ENCODE assay signal across 22 cellular contexts in genomic region chr14:99670361-99671229, GRCh38. TPM values are rescaled to one million over a fixed set of nuclear protein-coding genes. Genes with fewer than 3 reads are reported as not detected.
DNase-seq lines count a peak whose midpoint lies in the region; ATAC-seq, FAIRE-seq and TF ChIP-seq lines count a peak whose summit lies in the region.
"Had no signal": no experiment of that assay in that cellular context is flagged by ENCODE, and none has a peak within 500 bp of the region (broad histone marks: within the 10 kb centered on the region; RNA-seq: fewer than 3 reads in every experiment).

No MANE protein-coding gene starts in this region.

- H3K79me1 ChIP-seq in H1 (ENCODE audit: low read depth, low read length) (no peaks in the 10 kb centered on the region), mesenchymal stem cell (replicated peaks; ENCODE audit: low read length, poor library complexity, severe bottlenecking) (no peaks in the 10 kb centered on the region)

- H3K4me3 ChIP-seq in AG10803 (ENCODE audit: low read length): no peak overlapping the region
- no peak overlapping the region for H3K4me3 ChIP-seq in HUES64 (ENCODE audit: low read length)
- H3K4me3 ChIP-seq in H1 (ENCODE audit: extremely low read depth in 1 of 4, insufficient read depth in 2 of 4, low read depth in 3 of 4, low read length in 4 of 4): no peak overlapping the region
- H3K4me3 ChIP-seq in mesenchymal stem cell (ENCODE audit: insufficient read depth in 1 of 2, low read depth in 1 of 2, low read length in 2 of 2): peak overlapping the region in 1 of 2 experiments; percentile 7
- H3K4me3 ChIP-seq: body of pancreas, coronary artery, pancreas, sigmoid colon had no signal

- WGBS in HUES64: 76% methylated on average over 14 of the region's 14 CpGs
- WGBS in H1 (ENCODE audit: extremely low coverage in 1 of 2, insufficient coverage in 1 of 2, insufficient read length in 1 of 2, insufficient replicate concordance in 2 of 2, low coverage in 1 of 2, low lambda C conversion rate in 2 of 2, missing lambda C conversion rate in 1 of 2), 2 experiments: 81% methylated on average over 14 of the region's 14 CpGs; no CpG with 5 or more reads in 1 of the 2 experiments
- 62% methylated on average over 13 of the region's 14 CpGs for WGBS in mesenchymal stem cell

- no peaks in the 10 kb centered on the region for H3K4me1 Mint-ChIP-seq in stimulated activated memory B cell treated with anti-CD40 and anti-IgM and Interleukin-4, amounts not matched to agents 10 μg/mL and 1 μg/mL and 100 μg/mL, for 72 hours
- peaks cover 13% of the 10 kb centered on the region for H3K4me1 Mint-ChIP-seq in activated CD4-positive, alpha-beta memory T cell treated with anti-CD3 and anti-CD28 coated beads, Interleukin-2, amount 10 ng/mL, durations not matched to agents 7 days and 5 days

- H3K4me2 ChIP-seq in H1 (ENCODE audit: insufficient read depth in 1 of 2, low read depth in 2 of 2, low read length in 2 of 2) (peak overlapping the region in 1 of 2 experiments; percentile 44; a peak in 1 of 4 replicates), mesenchymal stem cell (ENCODE audit: low read length, poor library complexity, severe bottlenecking) (no peak overlapping the region)

- H3K4me1 ChIP-seq in HUES64 (ENCODE audit: insufficient read depth, low read length): peaks cover 29% of the 10 kb centered on the region
- H3K4me1 ChIP-seq in H1 (replicated peaks in 1 of 4; ENCODE audit: control insufficient read depth in 3 of 4, insufficient read depth in 4 of 4, low read length in 3 of 4): peaks cover 15 to 40% (median 30%) of the 10 kb centered on the region in 4 experiments
- H3K4me1 ChIP-seq in mesenchymal stem cell (ENCODE audit: control insufficient read depth, insufficient read depth, low read depth, low read length): no peaks in the 10 kb centered on the region
- H3K4me1 ChIP-seq: body of pancreas, pancreas, sigmoid colon had no signal

- no peaks in the 10 kb centered on the region for H3K36me3 ChIP-seq in HUES64 (ENCODE audit: insufficient read depth, low read length)
- no peaks in the 10 kb centered on the region for H3K36me3 ChIP-seq in H1 (ENCODE audit: control insufficient read depth in 2 of 4, insufficient read depth in 4 of 4, low read length in 3 of 4)
- H3K36me3 ChIP-seq in mesenchymal stem cell (ENCODE audit: control insufficient read depth in 1 of 2, insufficient read depth in 2 of 2, low read depth in 1 of 2, low read length in 2 of 2): peaks cover 0 to 2% of the 10 kb centered on the region in 2 experiments
- H3K36me3 ChIP-seq: pancreas had no signal

- H3K23ac ChIP-seq in H1 (ENCODE audit: insufficient read length) (no peak overlapping the region), mesenchymal stem cell (ENCODE audit: low read length in 2 of 2) (no peak overlapping the region)

- peak overlapping the region; percentile 73; the same call in 1 of the 2 replicates for H3K9ac ChIP-seq in HUES64 (ENCODE audit: low read depth, low read length)
- no peak overlapping the region for H3K9ac ChIP-seq in H1 (replicated peaks in 1 of 4; ENCODE audit: extremely low read depth in 1 of 4, low read depth in 3 of 4, low read length in 3 of 4)
- peak overlapping the region; percentile 12 for H3K9ac ChIP-seq in mesenchymal stem cell (ENCODE audit: low read length)

- CTCF ChIA-PET in H1 (lab: Charles Lee; ENCODE audit: partially characterized antibody): interaction anchor here (0.6 to 2.8 kb wide), 5 partner anchors 13 to 26 kb away, joined by 3 to 13 read pairs (median 3); partner anchors contain the start of gene HHIPL1
- CTCF ChIA-PET in activated CD4-positive, alpha-beta memory T cell treated with anti-CD3 and anti-CD28 coated beads, Interleukin-2, amount 10 ng/mL, durations not matched to agents 7 days and 5 days (lab: Charles Lee): no interaction called here

- H4K8ac ChIP-seq in H1 (ENCODE audit: extremely low read depth, insufficient read depth, low read length) (no peak overlapping the region), mesenchymal stem cell (ENCODE audit: low read length) (no peak overlapping the region)

- H3K4ac ChIP-seq in H1 (replicated peaks; ENCODE audit: insufficient read length, low read depth, low read length): no peak overlapping the region
- H3K4ac ChIP-seq in mesenchymal stem cell (ENCODE audit: low read depth in 1 of 2, low read length in 2 of 2): no peak overlapping the region

- H2BK120ac ChIP-seq in H1 (replicated peaks; ENCODE audit: low read depth, low read length) (no peak overlapping the region), mesenchymal stem cell (ENCODE audit: low read depth, low read length) (no peak overlapping the region)

- no peak for TF ChIP-seq POLR2A in H1 (IDR thresholded peaks at IDR 0.05; ENCODE audit: control extremely low read depth in 1 of 2, low read depth in 2 of 2, low read length in 2 of 2)

- H3K27me3 ChIP-seq in HUES64 (ENCODE audit: insufficient read depth, low read length) (no peaks in the 10 kb centered on the region), H1 (replicated peaks in 1 of 4; ENCODE audit: control insufficient read depth in 3 of 4, extremely low read depth in 1 of 4, insufficient read depth in 3 of 4, low read length in 3 of 4) (no peaks in the 10 kb centered on the region), mesenchymal stem cell (ENCODE audit: control insufficient read depth in 1 of 2, insufficient read depth in 1 of 2, low read length in 2 of 2) (peaks cover 4 to 10% of the 10 kb centered on the region in 2 experiments)
- H3K27me3 ChIP-seq: body of pancreas, pancreas, sigmoid colon had no signal

- H3K27ac Mint-ChIP-seq in stimulated activated memory B cell treated with anti-CD40 and anti-IgM and Interleukin-4, amounts not matched to agents 10 μg/mL and 1 μg/mL and 100 μg/mL, for 72 hours: no peak overlapping the region
- H3K27ac Mint-ChIP-seq in activated CD4-positive, alpha-beta memory T cell treated with anti-CD3 and anti-CD28 coated beads, Interleukin-2, amount 10 ng/mL, durations not matched to agents 7 days and 5 days: no peak overlapping the region
- H3K27ac Mint-ChIP-seq: CD8-positive, alpha-beta memory T cell had no signal

- no peak overlapping the region for H3K56ac ChIP-seq in H1 (replicated peaks; ENCODE audit: insufficient read length, low read depth, low read length)

- POLR2A ChIA-PET in H1 (lab: Charles Lee; ENCODE audit: partially characterized antibody): interaction anchor here (0.7 to 2.4 kb wide), 3 partner anchors 9 to 54 kb away, joined by 3 to 7 read pairs (median 4); no protein-coding TSS in a partner anchor
- POLR2A ChIA-PET in activated CD4-positive, alpha-beta memory T cell treated with anti-CD3 and anti-CD28 coated beads, Interleukin-2, amount 10 ng/mL, durations not matched to agents 7 days and 5 days (lab: Charles Lee): no interaction called here

- H2BK5ac ChIP-seq in H1 (ENCODE audit: low read depth, low read length): no peak overlapping the region
- no peak overlapping the region for H2BK5ac ChIP-seq in mesenchymal stem cell (ENCODE audit: low read depth, low read length, poor library complexity, severe bottlenecking)

- no peak overlapping the region for H3K4me3 Mint-ChIP-seq in stimulated activated memory B cell treated with anti-CD40 and anti-IgM and Interleukin-4, amounts not matched to agents 10 μg/mL and 1 μg/mL and 100 μg/mL, for 72 hours
- H3K4me3 Mint-ChIP-seq in activated CD4-positive, alpha-beta memory T cell treated with anti-CD3 and anti-CD28 coated beads, Interleukin-2, amount 10 ng/mL, durations not matched to agents 7 days and 5 days: no peak overlapping the region
- H3K4me3 Mint-ChIP-seq: CD8-positive, alpha-beta memory T cell had no signal

- no peaks in the 10 kb centered on the region for H3K36me3 Mint-ChIP-seq in stimulated activated memory B cell treated with anti-CD40 and anti-IgM and Interleukin-4, amounts not matched to agents 10 μg/mL and 1 μg/mL and 100 μg/mL, for 72 hours
- H3K36me3 Mint-ChIP-seq in activated CD4-positive, alpha-beta memory T cell treated with anti-CD3 and anti-CD28 coated beads, Interleukin-2, amount 10 ng/mL, durations not matched to agents 7 days and 5 days (ENCODE audit: low read depth): no peaks in the 10 kb centered on the region
- H3K36me3 Mint-ChIP-seq: activated naive CD4-positive, alpha-beta T cell treated with anti-CD3 and anti-CD28 coated beads, Interleukin-2, amount 50 U/mL, for 72 hours had no signal

- no peak overlapping the region for H4K5ac ChIP-seq in H1 (ENCODE audit: insufficient read length, low read depth, low read length)

- H3K23me2 ChIP-seq in H1 (ENCODE audit: low read depth, low read length): no peaks in the 10 kb centered on the region

- H2AFZ ChIP-seq in H1 (ENCODE audit: low read length) (no peak overlapping the region), mesenchymal stem cell (ENCODE audit: low read depth, low read length) (no peak overlapping the region)

- no peaks in the 10 kb centered on the region for H3K9me3 Mint-ChIP-seq in stimulated activated memory B cell treated with anti-CD40 and anti-IgM and Interleukin-4, amounts not matched to agents 10 μg/mL and 1 μg/mL and 100 μg/mL, for 72 hours
- H3K9me3 Mint-ChIP-seq in activated CD4-positive, alpha-beta memory T cell treated with anti-CD3 and anti-CD28 coated beads, Interleukin-2, amount 10 ng/mL, durations not matched to agents 7 days and 5 days: no peaks in the 10 kb centered on the region
- H3K9me3 Mint-ChIP-seq: activated naive CD4-positive, alpha-beta T cell treated with anti-CD3 and anti-CD28 coated beads, Interleukin-2, amount 50 U/mL, for 72 hours; CD8-positive, alpha-beta memory T cell had no signal

- no peak overlapping the region for H2BK15ac ChIP-seq in H1 (ENCODE audit: low read length)
- H2BK15ac ChIP-seq in mesenchymal stem cell (ENCODE audit: low read depth, poor library complexity, severe bottlenecking): no peak overlapping the region

- TF ChIP-seq CTCF in AG10803 (conservative IDR thresholded peaks at IDR 0.05; ENCODE audit: low read length) (no peak), H1 (IDR thresholded peaks at IDR 0.05; ENCODE audit: control extremely low read depth in 1 of 3, insufficient read depth in 1 of 3, low read depth in 1 of 3, low read length in 3 of 3) (no peak)

- H3K79me2 ChIP-seq in H1 (ENCODE audit: control insufficient read depth in 1 of 2, insufficient read depth in 2 of 2, low read length in 2 of 2): no peaks in the 10 kb centered on the region

- TF ChIP-seq EP300 in H1 (IDR thresholded peaks at IDR 0.05; ENCODE audit: borderline replicate concordance in 1 of 2, low read depth in 2 of 2, low read length in 2 of 2): no peak

- H3K27ac ChIP-seq in HUES64 (ENCODE audit: low read depth, low read length) (peak overlapping the region; percentile 80), H1 (ENCODE audit: low read depth, low read length) (no peak overlapping the region), mesenchymal stem cell (ENCODE audit: low read length, poor library complexity, severe bottlenecking) (no peak overlapping the region)
- H3K27ac ChIP-seq: body of pancreas, coronary artery, pancreas had no signal

- FAIRE-seq in H1 (lab: Jason Lieb, UNC): no peak
- FAIRE-seq: pancreas had no signal

- H2BK12ac ChIP-seq in H1 (ENCODE audit: low read depth, low read length): peak overlapping the region; percentile 84
- H2BK12ac ChIP-seq in mesenchymal stem cell (ENCODE audit: low read length in 2 of 2): no peak overlapping the region

- peak overlapping the region; percentile 56 for H4K91ac ChIP-seq in H1 (replicated peaks; ENCODE audit: insufficient read length, low read length)
- no peak overlapping the region for H4K91ac ChIP-seq in mesenchymal stem cell (ENCODE audit: low read length)

- H3K9me3 ChIP-seq in HUES64 (ENCODE audit: insufficient read depth, low read depth, low read length): no peaks in the 10 kb centered on the region
- no peaks in the 10 kb centered on the region for H3K9me3 ChIP-seq in H1 (ENCODE audit: insufficient read depth in 2 of 2, low read depth in 1 of 2, low read length in 1 of 2)
- no peaks in the 10 kb centered on the region for H3K9me3 ChIP-seq in mesenchymal stem cell (ENCODE audit: control insufficient read depth, low read length)
- H3K9me3 ChIP-seq: body of pancreas, pancreas, sigmoid colon had no signal

- no peaks in the 10 kb centered on the region for H4K20me1 ChIP-seq in H1 (replicated peaks in 1 of 2; ENCODE audit: control insufficient read depth in 1 of 2, insufficient read depth in 2 of 2, low read length in 2 of 2)

- H3K18ac ChIP-seq in H1 (ENCODE audit: extremely low read depth, low read length) (no peak overlapping the region), mesenchymal stem cell (ENCODE audit: low read depth in 1 of 2, low read length in 2 of 2) (no peak overlapping the region)

- no peak overlapping the region for H2AK5ac ChIP-seq in H1 (ENCODE audit: low read depth, low read length)
- H2AK5ac ChIP-seq in mesenchymal stem cell (ENCODE audit: low read length, severe bottlenecking): no peak overlapping the region

- no peak for ATAC-seq in GM18498 (IDR thresholded peaks at IDR 0.05; ENCODE audit: unreplicated experiment)
- ATAC-seq in stimulated activated memory B cell treated with anti-CD40 and anti-IgM and Interleukin-4, amounts not matched to agents 10 μg/mL and 1 μg/mL and 100 μg/mL, for 72 hours: no peak
- ATAC-seq: activated naive CD4-positive, alpha-beta T cell treated with anti-CD3 and anti-CD28 coated beads, Interleukin-2, amount 50 U/mL, for 72 hours; body of pancreas; pancreas had no signal

- H3K14ac ChIP-seq in H1 (ENCODE audit: insufficient read length) (no peak overlapping the region), mesenchymal stem cell (ENCODE audit: low read length in 2 of 2) (no peak overlapping the region)

- DNase-seq in AG10803 (ENCODE audit: low read depth) (peak; percentile 37), H1 (ENCODE audit: low read depth in 1 of 2, low spot score in 2 of 2) (no peak), mesenchymal stem cell (no peak), DMS 273 treated with DMSO at 0.1 percent for 48 hours (lab: John Stamatoyannopoulos, UW) (no peak)
- DNase-seq in activated CD4-positive, alpha-beta memory T cell treated with anti-CD3 and anti-CD28 coated beads, Interleukin-2, amount 10 ng/mL, durations not matched to agents 7 days and 5 days: no peak
- DNase-seq: activated CD4-positive, CD25-positive, alpha-beta regulatory T cell; activated CD8-positive, alpha-beta memory T cell treated with anti-CD3 and anti-CD28 coated beads for 24 hours; body of pancreas; DMS79 treated with DMSO at 0.1 percent for 48 hours; NCI-H1436 treated with DMSO at 0.1 percent for 48 hours; NCI-H748 treated with DMSO at 0.1 percent for 48 hours; pancreas; SHP77 treated with DMSO at 0.1 percent for 48 hours; stimulated activated naive CD4-positive, alpha-beta T cell; T-helper 2 cell had no signal

- TF ChIP-seq RAD21 in H1 (IDR thresholded peaks at IDR 0.05 in 1 of 2, conservative IDR thresholded peaks at IDR 0.05 in 1 of 2; ENCODE audit: low read depth in 2 of 2, low read length in 2 of 2): no peak

- no peak overlapping the region for H2BK20ac ChIP-seq in H1 (ENCODE audit: low read length)

- H3K27me3 Mint-ChIP-seq in stimulated activated memory B cell treated with anti-CD40 and anti-IgM and Interleukin-4, amounts not matched to agents 10 μg/mL and 1 μg/mL and 100 μg/mL, for 72 hours: peaks cover 62% of the 10 kb centered on the region
- H3K27me3 Mint-ChIP-seq in activated CD4-positive, alpha-beta memory T cell treated with anti-CD3 and anti-CD28 coated beads, Interleukin-2, amount 10 ng/mL, durations not matched to agents 7 days and 5 days: peaks cover 4% of the 10 kb centered on the region

RNA-seq across cellular contexts. Expression of gene CYP46A1, which starts 13.5 kb away (rescaled TPM):
- polyA plus RNA-seq in HUES64 (2013, experiment 1 of 2): 0.75 TPM
- polyA plus RNA-seq in HUES64 (2013, experiment 2 of 2): 1.1 TPM
- 0.71 and 1.3 TPM in 2 replicates for total RNA-seq in H1 (2021; fragmentation: NEBNext Ultra II Directional; extraction: Animal tissue kit (Norgen Biotek cat#: 25700))
- polyA plus RNA-seq in H1 (2011; rRNA removed): 0.41 and 0.89 TPM in 2 replicates
- 0.88 TPM for polyA plus RNA-seq in H1 (2011; cell fraction: cytosol; rRNA removed)
- 4.4 TPM for polyA plus RNA-seq in H1 (2011; cell fraction: nucleus; rRNA removed)
- polyA plus RNA-seq in H1 (2012, experiment 1 of 2): 0.60 to 1.6 TPM (median 0.87 TPM) in 4 replicates
- polyA plus RNA-seq in H1 (2012, experiment 2 of 2): 0.45 TPM
- 0.63 TPM for polyA plus RNA-seq in H1 (2013, experiment 1 of 2)
- polyA plus RNA-seq in H1 (2013, experiment 2 of 2): 0.57 TPM
- 0.63 and 0.91 TPM in 2 replicates for polyA minus RNA-seq in H1 (2011; rRNA and poly(A)+ RNA removed)
- not detected for polyA minus RNA-seq in H1 (2011; cell fraction: cytosol; rRNA and poly(A)+ RNA removed)
- polyA minus RNA-seq in H1 (2011; cell fraction: nucleus; rRNA and poly(A)+ RNA removed): 1.9 TPM
- polyA plus RNA-seq in mesenchymal stem cell (2013, experiment 1 of 2): 0.03 TPM
- 0.03 TPM for polyA plus RNA-seq in mesenchymal stem cell (2013, experiment 2 of 2)
- total RNA-seq in activated CD4-positive, alpha-beta memory T cell treated with anti-CD3 and anti-CD28 coated beads, Interleukin-2, amount 10 ng/mL, durations not matched to agents 7 days and 5 days: under 1 TPM; 0.13 to 0.23 TPM
- polyA plus RNA-seq: CD8-positive, alpha-beta memory T cell had no signal

RNA-seq across cellular contexts. Expression of gene HHIPL1, which starts 25.7 kb away (rescaled TPM):
- 1.7 TPM for polyA plus RNA-seq in HUES64 (2013, experiment 1 of 2)
- polyA plus RNA-seq in HUES64 (2013, experiment 2 of 2): 1.8 TPM
- total RNA-seq in H1 (2021; fragmentation: NEBNext Ultra II Directional; extraction: Animal tissue kit (Norgen Biotek cat#: 25700)): 2.6 and 3.1 TPM in 2 replicates
- polyA plus RNA-seq in H1 (2011; rRNA removed): 1.5 and 2.1 TPM in 2 replicates
- 1.4 TPM for polyA plus RNA-seq in H1 (2011; cell fraction: cytosol; rRNA removed)
- 3.1 TPM for polyA plus RNA-seq in H1 (2011; cell fraction: nucleus; rRNA removed)
- 1.0 to 2.0 TPM (median 1.8 TPM) in 4 replicates for polyA plus RNA-seq in H1 (2012, experiment 1 of 2)
- 1.2 TPM for polyA plus RNA-seq in H1 (2012, experiment 2 of 2)
- 1.2 TPM for polyA plus RNA-seq in H1 (2013, experiment 1 of 2)
- 1.6 TPM for polyA plus RNA-seq in H1 (2013, experiment 2 of 2)
- 1.4 and 1.5 TPM in 2 replicates for polyA minus RNA-seq in H1 (2011; rRNA and poly(A)+ RNA removed)
- 1.7 TPM for polyA minus RNA-seq in H1 (2011; cell fraction: cytosol; rRNA and poly(A)+ RNA removed)
- polyA minus RNA-seq in H1 (2011; cell fraction: nucleus; rRNA and poly(A)+ RNA removed): 3.8 TPM
- polyA plus RNA-seq in mesenchymal stem cell (2013, experiment 1 of 2): 0.48 TPM
- 0.58 TPM for polyA plus RNA-seq in mesenchymal stem cell (2013, experiment 2 of 2)
- total RNA-seq in activated CD4-positive, alpha-beta memory T cell treated with anti-CD3 and anti-CD28 coated beads, Interleukin-2, amount 10 ng/mL, durations not matched to agents 7 days and 5 days: under 1 TPM; 0.08 to 0.10 TPM
- polyA plus RNA-seq: CD8-positive, alpha-beta memory T cell had no signal

Comparison
In these comparisons a context has a peak if more than half of its experiments do, and no peak if none do; other contexts are left out.
1. H3K9ac ChIP-seq: peak in HUES64 (single experiment) and mesenchymal stem cell (single experiment); none in H1 (0 of 4).